Comparison of ENCODE assay signal across 8 cellular contexts in the genomic region with DNA sequence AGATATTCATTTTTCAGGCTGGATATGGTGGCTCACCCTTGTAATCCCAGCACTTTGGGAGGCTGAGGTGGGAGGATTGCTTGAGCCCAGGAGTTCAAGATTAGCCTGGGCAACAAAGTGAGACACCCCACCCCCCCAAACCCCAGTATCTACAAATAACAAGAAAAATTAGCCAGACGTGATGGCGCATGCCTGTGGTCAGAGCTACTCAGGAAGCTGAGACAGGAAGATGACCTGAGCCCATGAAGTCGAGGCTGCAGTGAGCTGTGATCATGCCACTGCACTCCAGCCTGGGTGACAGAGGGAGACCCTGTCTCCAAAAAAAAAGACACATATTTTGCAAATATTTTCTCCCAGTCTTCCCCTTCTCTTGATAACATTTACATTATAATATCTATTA. TPM values are rescaled to one million over a fixed set of nuclear protein-coding genes. Genes with fewer than 3 reads are reported as not detected.
DNase-seq lines count a peak whose midpoint lies in the region; ATAC-seq and TF ChIP-seq lines count a peak whose summit lies in the region.
"Not testable (repeated sequence)": the region's sequence is repeated elsewhere in the genome, so short reads cannot be mapped to it uniquely, and the experiment has no call there.

No MANE protein-coding gene starts in this region.

- H3K9me3 Mint-ChIP-seq in activated CD8-positive, alpha-beta T cell treated with anti-CD3 and anti-CD28 coated beads, Interleukin-2, amount 10 ng/mL, durations not matched to agents 7 days and 5 days (ENCODE audit: insufficient read depth); stimulated activated memory B cell treated with anti-CD40 and anti-IgM and Interleukin-4, amounts not matched to agents 10 μg/mL and 1 μg/mL and 100 μg/mL, for 72 hours: not testable (repeated sequence)

- POLR2A ChIA-PET in activated CD8-positive, alpha-beta T cell treated with anti-CD3 and anti-CD28 coated beads, Interleukin-2, amount 10 ng/mL, durations not matched to agents 7 days and 5 days (lab: Charles Lee), result interaction anchor here (0.5 to 0.6 kb wide), 2 partner anchors 16 to 411 kb away, joined by 3 read pairs; no protein-coding TSS in a partner anchor

- CTCF ChIA-PET in activated CD8-positive, alpha-beta T cell treated with anti-CD3 and anti-CD28 coated beads, Interleukin-2, amount 10 ng/mL, durations not matched to agents 7 days and 5 days (lab: Charles Lee), result interaction anchor here (1.0 to 1.2 kb wide), 2 partner anchors 34 to 45 kb away, joined by 3 read pairs; no protein-coding TSS in a partner anchor

- H3K27ac Mint-ChIP-seq in activated CD8-positive, alpha-beta T cell treated with anti-CD3 and anti-CD28 coated beads, Interleukin-2, amount 10 ng/mL, durations not matched to agents 7 days and 5 days, result peak overlapping the region; percentile 39
- H3K27ac Mint-ChIP-seq in stimulated activated memory B cell treated with anti-CD40 and anti-IgM and Interleukin-4, amounts not matched to agents 10 μg/mL and 1 μg/mL and 100 μg/mL, for 72 hours, result peak overlapping the region; percentile 27

- H3K27me3 Mint-ChIP-seq in activated CD8-positive, alpha-beta T cell treated with anti-CD3 and anti-CD28 coated beads, Interleukin-2, amount 10 ng/mL, durations not matched to agents 7 days and 5 days (ENCODE audit: low read depth); stimulated activated memory B cell treated with anti-CD40 and anti-IgM and Interleukin-4, amounts not matched to agents 10 μg/mL and 1 μg/mL and 100 μg/mL, for 72 hours: not testable (repeated sequence)

- H3K4me3 ChIP-seq in GM12865 (ENCODE audit: low read depth, low read length); NB4 (ENCODE audit: low read depth, low read length); fibroblast of mammary gland (ENCODE audit: control insufficient read depth, low read depth, low read length): not testable (repeated sequence)

- peaks cover 22% of the 10 kb centered on the region for H3K4me1 Mint-ChIP-seq in activated CD8-positive, alpha-beta T cell treated with anti-CD3 and anti-CD28 coated beads, Interleukin-2, amount 10 ng/mL, durations not matched to agents 7 days and 5 days (ENCODE audit: low read depth)
- peaks cover 12% of the 10 kb centered on the region for H3K4me1 Mint-ChIP-seq in stimulated activated memory B cell treated with anti-CD40 and anti-IgM and Interleukin-4, amounts not matched to agents 10 μg/mL and 1 μg/mL and 100 μg/mL, for 72 hours

- not testable (repeated sequence) for TF ChIP-seq POLR2A in NB4 (IDR thresholded peaks at IDR 0.05; ENCODE audit: extremely low read depth, insufficient read length)

- H3K36me3 Mint-ChIP-seq in activated CD8-positive, alpha-beta T cell treated with anti-CD3 and anti-CD28 coated beads, Interleukin-2, amount 10 ng/mL, durations not matched to agents 7 days and 5 days (ENCODE audit: low read depth); stimulated activated memory B cell treated with anti-CD40 and anti-IgM and Interleukin-4, amounts not matched to agents 10 μg/mL and 1 μg/mL and 100 μg/mL, for 72 hours: not testable (repeated sequence)

- not testable (repeated sequence) for TF ChIP-seq CTCF in GM12865 (IDR thresholded peaks at IDR 0.05; ENCODE audit: insufficient read depth, low read depth, low read length, missing control alignments); NB4 (IDR thresholded peaks at IDR 0.05; ENCODE audit: low read depth, low read length); fibroblast of mammary gland (conservative IDR thresholded peaks at IDR 0.05; ENCODE audit: control insufficient read depth, insufficient read depth, low read depth, low read length)

- ATAC-seq in GM19397 (IDR thresholded peaks at IDR 0.05; ENCODE audit: unreplicated experiment) (peak; percentile 49), HG02610 (IDR thresholded peaks at IDR 0.05; ENCODE audit: unreplicated experiment) (peak; percentile 56), HG03342 (IDR thresholded peaks at IDR 0.05; ENCODE audit: unreplicated experiment) (peak; percentile 48)
- ATAC-seq in activated CD8-positive, alpha-beta T cell treated with anti-CD3 and anti-CD28 coated beads, Interleukin-2, amount 10 ng/mL, durations not matched to agents 7 days and 5 days, result not testable (repeated sequence)
- peak; percentile 55 for ATAC-seq in stimulated activated memory B cell treated with anti-CD40 and anti-IgM and Interleukin-4, amounts not matched to agents 10 μg/mL and 1 μg/mL and 100 μg/mL, for 72 hours

- H3K4me3 Mint-ChIP-seq in activated CD8-positive, alpha-beta T cell treated with anti-CD3 and anti-CD28 coated beads, Interleukin-2, amount 10 ng/mL, durations not matched to agents 7 days and 5 days; stimulated activated memory B cell treated with anti-CD40 and anti-IgM and Interleukin-4, amounts not matched to agents 10 μg/mL and 1 μg/mL and 100 μg/mL, for 72 hours: not testable (repeated sequence)

- DNase-seq in GM12865 (ENCODE audit: low read depth) (peak; percentile 73), NB4 (ENCODE audit: low read depth) (peak; percentile 76), fibroblast of mammary gland (ENCODE audit: low read depth) (peak; percentile 34)
- not testable (repeated sequence) for DNase-seq in activated CD8-positive, alpha-beta T cell treated with anti-CD3 and anti-CD28 coated beads, Interleukin-2, amount 10 ng/mL, durations not matched to agents 7 days and 5 days

RNA-seq across cellular contexts. Expression of gene BTG1, which starts 51.3 kb away (rescaled TPM):
- total RNA-seq in activated CD8-positive, alpha-beta T cell treated with anti-CD3 and anti-CD28 coated beads, Interleukin-2, amount 10 ng/mL, durations not matched to agents 7 days and 5 days, result 100 to 1,000 TPM; 113 to 118 TPM
